In the genomic region with DNA sequence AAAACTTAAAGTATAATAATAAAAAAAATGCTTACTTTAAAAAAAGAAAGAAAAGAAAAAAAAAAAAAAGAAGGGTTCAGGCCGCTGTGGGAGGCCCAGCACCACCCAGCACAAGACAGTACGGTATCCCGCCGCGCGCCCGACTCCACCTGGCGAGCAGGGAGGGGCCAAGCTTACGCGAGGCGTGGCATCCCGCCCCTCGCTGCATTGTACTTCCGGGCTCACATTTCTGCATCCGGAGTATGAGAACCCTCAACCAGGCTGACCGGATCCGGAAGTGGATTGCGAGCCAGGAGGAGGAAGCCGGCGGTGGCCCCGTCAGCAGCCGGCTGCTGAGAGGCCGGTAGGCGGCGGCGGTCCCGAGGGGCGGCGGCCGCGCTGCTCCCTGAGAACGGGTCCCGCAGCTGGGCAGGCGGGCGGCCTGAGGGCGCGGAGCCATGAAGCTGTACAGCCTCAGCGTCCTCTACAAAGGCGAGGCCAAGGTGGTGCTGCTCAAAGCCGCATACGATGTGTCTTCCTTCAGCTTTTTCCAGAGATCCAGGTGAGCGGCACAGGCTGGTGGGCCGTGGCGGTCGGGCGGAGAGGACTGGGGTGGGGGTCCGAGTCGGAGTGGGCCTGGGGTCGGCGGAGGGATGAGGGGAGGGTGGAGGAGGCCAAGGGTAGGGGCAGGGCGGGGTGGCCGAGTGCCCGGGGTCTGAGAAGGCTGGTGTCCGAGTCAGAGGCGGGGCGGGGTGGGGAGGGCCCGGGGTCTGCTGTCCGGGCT, we compare ENCODE assay signal across 7 cellular contexts. TPM values are rescaled to one million over a fixed set of nuclear protein-coding genes. Genes with fewer than 3 reads are reported as not detected.
DNase-seq lines count a peak whose midpoint lies in the region; ATAC-seq and TF ChIP-seq lines count a peak whose summit lies in the region.

YKT6 (plus strand) TSS at position 280 of the 763 bp plus-strand sequence; CDS start at position 438, 158 bp downstream.

- peak within 1 kb of the TSS; percentile 89 for H3K4me3 Mint-ChIP-seq in T-helper 2 cell treated with Interferon-gamma antibody and Interleukin-4, amounts not matched to agents 5 μg/mL and 100 μg/mL, for 36 hours

- peaks cover 47% of the 10 kb centered on the region for H3K79me2 ChIP-seq in hepatocyte

- 1% methylated on average over 50 of the region's 58 CpGs for WGBS in hepatocyte (ENCODE audit: low lambda C conversion rate, missing lambda C conversion rate)

- no peaks in the 10 kb centered on the region for H3K27me3 ChIP-seq in hepatocyte

- H3K4me1 ChIP-seq in hepatocyte (ENCODE audit: insufficient read depth) = peaks cover 8% of the 10 kb centered on the region

- H2AFZ ChIP-seq in hepatocyte = peak within 1 kb of the TSS; percentile 58

- TF ChIP-seq CTCF in astrocyte of the cerebellum (IDR thresholded peaks at IDR 0.05; ENCODE audit: low read depth, low read length, missing control alignments) = peak; percentile 67
- TF ChIP-seq CTCF in hepatocyte (IDR thresholded peaks at IDR 0.05; ENCODE audit: poor library complexity) = peak; percentile 50

- H3K36me3 ChIP-seq in hepatocyte (replicated peaks; ENCODE audit: insufficient read depth, low read depth) = no peaks in the 10 kb centered on the region

- peaks cover 14% of the 10 kb centered on the region for H3K36me3 Mint-ChIP-seq in T-helper 2 cell treated with Interferon-gamma antibody and Interleukin-4, amounts not matched to agents 5 μg/mL and 100 μg/mL, for 36 hours (ENCODE audit: low read depth)

- H3K4me1 Mint-ChIP-seq in T-helper 2 cell treated with Interferon-gamma antibody and Interleukin-4, amounts not matched to agents 5 μg/mL and 100 μg/mL, for 36 hours (ENCODE audit: low read depth) = peaks cover 23% of the 10 kb centered on the region

- H3K27me3 Mint-ChIP-seq in T-helper 2 cell treated with Interferon-gamma antibody and Interleukin-4, amounts not matched to agents 5 μg/mL and 100 μg/mL, for 36 hours (ENCODE audit: low read depth) = no peaks in the 10 kb centered on the region

- H3K27ac Mint-ChIP-seq in T-helper 2 cell treated with Interferon-gamma antibody and Interleukin-4, amounts not matched to agents 5 μg/mL and 100 μg/mL, for 36 hours = peak within 1 kb of the TSS; percentile 81

- H3K9me2 ChIP-seq in hepatocyte (replicated peaks; ENCODE audit: insufficient read depth) = no peaks in the 10 kb centered on the region

- H3K9me3 ChIP-seq in hepatocyte (ENCODE audit: low read depth) = no peaks in the 10 kb centered on the region

- no peaks in the 10 kb centered on the region for H3K9me3 Mint-ChIP-seq in T-helper 2 cell treated with Interferon-gamma antibody and Interleukin-4, amounts not matched to agents 5 μg/mL and 100 μg/mL, for 36 hours

- H4K20me1 ChIP-seq in hepatocyte (ENCODE audit: insufficient read depth, poor library complexity, severe bottlenecking) = peaks cover 22% of the 10 kb centered on the region

- H3K27ac ChIP-seq in hepatocyte = peak within 1 kb of the TSS; percentile 87

- peak; percentile 93 to 96 for DNase-seq in NCI-H1930 (lab: John Stamatoyannopoulos, UW)
- DNase-seq in T-helper 2 cell treated with Interferon-gamma antibody and Interleukin-4, amounts not matched to agents 5 μg/mL and 100 μg/mL, for 36 hours (ENCODE audit: low spot score) = peak; percentile 94
- peak; percentile 77 for DNase-seq in astrocyte of the cerebellum (ENCODE audit: low read depth)
- DNase-seq in hepatocyte (ENCODE audit: low spot score) = peak; percentile 97
- peak; percentile 90 for DNase-seq in renal cortical epithelial cell (ENCODE audit: low read depth)

- peak within 1 kb of the TSS; percentile 85 for H3K4me2 ChIP-seq in hepatocyte

- H3K4me3 ChIP-seq in astrocyte of the cerebellum (ENCODE audit: low read depth, low read length) (peak within 1 kb of the TSS; percentile 87), hepatocyte (peak within 1 kb of the TSS; percentile 80)

- TF ChIP-seq POLR2A in GM18505 (IDR thresholded peaks at IDR 0.05; ENCODE audit: borderline replicate concordance, extremely low read depth, insufficient read depth, insufficient read length) = peak; percentile 89

- in situ Hi-C loops in astrocyte of the cerebellum (cut with HindIII; ENCODE audit: low sequenced_read_pairs) = no loop called here

- ATAC-seq in GM18505 (IDR thresholded peaks at IDR 0.05; ENCODE audit: unreplicated experiment) (peak; percentile 98), HG02973 (IDR thresholded peaks at IDR 0.05; ENCODE audit: unreplicated experiment) (peak; percentile 98)

RNA-seq across cellular contexts. Expression of gene YKT6, which starts in this region (rescaled TPM):
- total RNA-seq in hepatocyte (86.9 and 88.9 TPM in 2 replicates), renal cortical epithelial cell (85.9 and 116 TPM in 2 replicates)
- 69.3 and 75.7 TPM in 2 replicates for polyA plus RNA-seq in hepatocyte

Comparison
In these comparisons a context has a peak if more than half of its experiments do, and no peak if none do; other contexts are left out.
1. Peak in every context shown above with its lines: DNase-seq, ATAC-seq, H3K4me3 ChIP-seq and H3K27ac ChIP-seq.